ENCODE assay signal across 1 cellular context in the genomic region with DNA sequence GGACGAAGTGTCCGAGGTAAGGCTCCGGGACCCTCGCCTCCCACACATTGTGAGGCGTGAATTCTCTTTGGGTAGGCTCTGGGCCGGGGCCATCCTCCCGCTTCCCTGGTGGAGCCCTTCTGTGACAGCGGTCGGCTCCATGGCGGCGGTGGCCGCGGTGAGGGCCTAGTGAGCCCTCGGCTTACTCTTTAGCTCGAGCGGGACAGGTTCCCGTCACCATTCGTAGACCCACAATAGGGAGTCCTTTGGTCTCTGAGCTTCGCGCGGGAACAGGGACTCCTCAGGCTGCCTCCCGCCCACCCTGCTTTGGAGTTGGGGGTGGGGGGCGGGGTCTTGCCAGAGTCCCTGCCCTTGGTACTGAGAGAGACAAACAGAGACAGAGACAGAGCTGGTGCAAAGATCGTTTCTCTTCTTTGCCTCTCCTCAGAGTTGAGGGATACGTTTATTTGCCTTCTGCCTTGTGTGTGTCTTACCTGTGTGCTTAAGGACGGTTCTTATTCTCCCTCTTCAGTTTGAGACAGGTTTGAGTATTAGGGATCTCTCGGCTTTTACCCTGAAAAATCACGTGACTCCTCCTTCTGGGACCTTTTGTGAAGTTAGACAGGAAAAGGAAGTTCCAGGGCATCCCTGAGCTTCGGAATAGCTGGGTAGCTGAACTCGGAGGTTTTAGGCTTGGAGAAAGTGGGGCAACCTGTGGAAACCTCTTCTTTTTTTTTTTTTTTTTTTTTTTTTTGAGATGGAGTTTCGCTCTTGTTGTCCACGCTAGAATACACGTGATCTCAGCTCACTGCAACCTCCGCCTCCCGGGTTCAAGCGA.
TF ChIP-seq lines count a peak whose summit lies in the region.

No MANE protein-coding gene starts in this region.

TF ChIP-seq in endothelial cell of umbilical vein, 7 proteins besides CTCF, POLR2A, EP300 and RAD21:
- TF ChIP-seq, protein P1, sequence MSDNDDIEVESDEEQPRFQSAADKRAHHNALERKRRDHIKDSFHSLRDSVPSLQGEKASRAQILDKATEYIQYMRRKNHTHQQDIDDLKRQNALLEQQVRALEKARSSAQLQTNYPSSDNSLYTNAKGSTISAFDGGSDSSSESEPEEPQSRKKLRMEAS (IDR thresholded peaks at IDR 0.05; ENCODE audit: insufficient read depth, insufficient read length): no peak
- TF ChIP-seq GATA2 (IDR thresholded peaks at IDR 0.05; ENCODE audit: insufficient read depth, insufficient read length, low read depth, low read length): no peak
- TF ChIP-seq JUN (IDR thresholded peaks at IDR 0.05; ENCODE audit: borderline replicate concordance, insufficient read depth, insufficient read length, low read depth): no peak
- TF ChIP-seq POLR2AphosphoS5 (IDR thresholded peaks at IDR 0.05; ENCODE audit: insufficient read depth, low read depth, low read length): no peak
- no peak for TF ChIP-seq EZH2 (IDR thresholded peaks at IDR 0.05; ENCODE audit: borderline replicate concordance, low read depth, low read length, severe bottlenecking)
- no peak for TF ChIP-seq FOS (IDR thresholded peaks at IDR 0.05; ENCODE audit: borderline replicate concordance, insufficient read depth, low read length)
- TF ChIP-seq MYC (IDR thresholded peaks at IDR 0.05; ENCODE audit: low read depth, low read length): no peak
